24 cellular contexts compared by ENCODE assay signal in genomic region chr14:59331217-59331616, GRCh38.
DNase-seq lines count a peak whose midpoint lies in the region; ATAC-seq and TF ChIP-seq lines count a peak whose summit lies in the region.
"Had no signal": no experiment of that assay in that cellular context is flagged by ENCODE, and none has a peak within 500 bp of the region (broad histone marks: within the 10 kb centered on the region; RNA-seq: fewer than 3 reads in every experiment).

No MANE protein-coding gene starts in this region.

- H3K4me3 ChIP-seq in right atrium auricular region = no peak overlapping the region
- no peak overlapping the region for H3K4me3 ChIP-seq in iPS DF 6.9 (ENCODE audit: low read length)
- H3K4me3 ChIP-seq in parathyroid adenoma (ENCODE audit: low read depth, low read length) = no peak overlapping the region
- no peak overlapping the region for H3K4me3 ChIP-seq in upper lobe of right lung
- H3K4me3 ChIP-seq: HAP-1, K562, uterus had no signal

- no peak overlapping the region for H3K4me2 ChIP-seq in parathyroid adenoma (ENCODE audit: low read length)
- H3K4me2 ChIP-seq: SK-N-SH had no signal

- peak overlapping the region; percentile 77 to 90 for H3K27ac ChIP-seq in right atrium auricular region
- H3K27ac ChIP-seq in iPS DF 6.9 (ENCODE audit: low read length) = no peak overlapping the region
- H3K27ac ChIP-seq in parathyroid adenoma = peak overlapping the region; percentile 1
- peak overlapping the region; percentile 67 for H3K27ac ChIP-seq in upper lobe of right lung
- H3K27ac ChIP-seq: RWPE1 had no signal

- no peak overlapping the region for H3K9ac ChIP-seq in parathyroid adenoma
- H3K9ac ChIP-seq: SK-N-SH had no signal

- H2AFZ ChIP-seq in parathyroid adenoma = no peak overlapping the region

- peaks cover 4% of the 10 kb centered on the region for H3K79me2 ChIP-seq in parathyroid adenoma

- H3K27me3 ChIP-seq in right atrium auricular region = no peaks in the 10 kb centered on the region
- H3K27me3 ChIP-seq in iPS DF 6.9 (ENCODE audit: control insufficient read depth, insufficient read depth, low read length) = no peaks in the 10 kb centered on the region
- no peaks in the 10 kb centered on the region for H3K27me3 ChIP-seq in parathyroid adenoma (ENCODE audit: control insufficient read depth, insufficient read depth, low read length)
- H3K27me3 ChIP-seq in upper lobe of right lung = no peaks in the 10 kb centered on the region
- H3K27me3 ChIP-seq: uterus had no signal

- H3K36me3 ChIP-seq in right atrium auricular region (peaks cover 42% of the 10 kb centered on the region), iPS DF 6.9 (ENCODE audit: control insufficient read depth, insufficient read depth, low read length) (no peaks in the 10 kb centered on the region; the same call in 1 of the 2 replicates), parathyroid adenoma (ENCODE audit: control insufficient read depth, insufficient read depth, low read length) (no peaks in the 10 kb centered on the region), upper lobe of right lung (peaks cover 23% of the 10 kb centered on the region)
- H3K36me3 ChIP-seq: uterus had no signal

- no CpG with 5 or more reads among the region's 3 CpGs for WGBS in iPS DF 6.9 (ENCODE audit: insufficient coverage, insufficient read length)

- H3K9me3 ChIP-seq in right atrium auricular region (no peaks in the 10 kb centered on the region), iPS DF 6.9 (ENCODE audit: control insufficient read depth, insufficient read depth, low read length) (no peaks in the 10 kb centered on the region), parathyroid adenoma (ENCODE audit: control insufficient read depth, low read length) (no peaks in the 10 kb centered on the region), upper lobe of right lung (no peaks in the 10 kb centered on the region)
- H3K9me3 ChIP-seq: HAP-1, SK-N-SH, uterus had no signal

- H3K4me1 ChIP-seq in right atrium auricular region (peaks cover 0 to 63% of the 10 kb centered on the region in 2 donors), iPS DF 6.9 (ENCODE audit: control insufficient read depth, insufficient read depth, low read length) (peaks cover 7% of the 10 kb centered on the region; the same call in 1 of the 2 replicates), parathyroid adenoma (peaks cover 21% of the 10 kb centered on the region), upper lobe of right lung (peaks cover 29% of the 10 kb centered on the region)
- H3K4me1 ChIP-seq: uterus had no signal

- DNase-seq in right atrium auricular region (ENCODE audit: low spot score) (no peak), left ventricle myocardium superior (no peak), iPS DF 6.9 (ENCODE audit: low read depth, low spot score) (peak; percentile 18), upper lobe of right lung (no peak), midbrain (lab: John Stamatoyannopoulos, UW) (no peak), DMS53 (lab: John Stamatoyannopoulos, UW) (no peak)
- DNase-seq: activated CD4-positive, alpha-beta T cell treated with anti-CD3 and anti-CD28 coated beads for 48 hours; activated naive CD4-positive, alpha-beta T cell; activated T-cell treated with anti-CD3 and anti-CD28 coated beads, Interleukin-2, amount 50 U/mL, for 48 hours; CD8-positive, alpha-beta memory T cell; cortex of kidney; GF-D8; kidney glomerular epithelial cell; naive thymus-derived CD8-positive, alpha-beta T cell; NCI-H2029 treated with DMSO at 0.1 percent for 48 hours; NCI-H345; NCI-H748 treated with DMSO at 0.1 percent for 48 hours; SK-N-SH; uterus had no signal

- no peak for TF ChIP-seq CTCF in right atrium auricular region (IDR thresholded peaks at IDR 0.05)
- TF ChIP-seq CTCF in parathyroid adenoma (IDR thresholded peaks at IDR 0.05) = no peak
- TF ChIP-seq CTCF in upper lobe of right lung (IDR thresholded peaks at IDR 0.05) = no peak

- no peak for ATAC-seq in left ventricle myocardium superior
- no peak for ATAC-seq in upper lobe of right lung
- ATAC-seq in HG03342 (IDR thresholded peaks at IDR 0.05; ENCODE audit: unreplicated experiment) = no peak
- ATAC-seq: K562; naive thymus-derived CD8-positive, alpha-beta T cell had no signal

- intact Hi-C loops in left ventricle myocardium superior (cut with micrococcal nuclease) (loop anchor here (10.0 kb wide), 2 partner anchors 94 to 146 kb away; partner anchors contain the start of gene DAAM1), upper lobe of right lung (cut with DNase I) (no loop called here)
